ENCODE assay signal across 1 cellular context in the genomic region with DNA sequence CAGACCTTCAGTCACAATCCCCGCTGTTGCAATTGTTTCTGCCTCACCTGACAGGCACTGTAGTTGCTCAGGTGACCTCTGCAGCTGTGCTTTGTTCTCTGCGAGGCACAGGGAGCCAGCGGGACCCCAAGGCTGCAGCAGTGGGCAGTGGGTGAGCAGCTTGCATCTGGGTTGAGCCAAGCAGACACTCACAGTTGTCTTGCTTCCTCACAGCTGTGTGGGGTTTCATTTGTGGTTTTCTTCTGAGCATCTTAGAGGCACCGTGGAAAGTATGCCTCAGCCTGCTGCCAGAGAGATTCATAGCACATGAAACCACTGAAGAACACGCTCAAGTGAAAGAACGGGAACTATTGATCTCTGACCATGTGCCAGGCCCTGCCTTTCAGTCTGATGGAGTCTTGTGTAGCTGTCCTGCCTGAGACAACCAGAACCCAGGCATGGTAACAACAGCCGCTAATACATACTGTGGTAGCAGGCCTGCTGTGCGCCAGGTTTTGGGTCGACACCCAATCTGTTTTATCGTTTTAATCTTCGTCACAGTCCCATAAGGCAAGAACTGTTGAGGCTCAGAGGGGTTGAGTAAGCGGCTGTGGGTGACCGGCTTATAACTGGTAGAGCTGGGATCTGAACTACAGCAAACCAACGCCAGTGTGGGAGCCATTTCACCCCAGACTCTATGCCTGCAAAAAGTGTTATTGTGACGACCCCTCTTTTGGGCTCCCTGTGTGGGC.
A peak's percentile ranks its signal among the peaks of the same experiment; 100 is the strongest.
TF ChIP-seq lines count a peak whose summit lies in the region.

No MANE protein-coding gene starts in this region.

TF ChIP-seq in GM12878, 131 proteins besides CTCF, POLR2A, EP300 and RAD21 (continued from another document):
- TF ChIP-seq SUPT20H (IDR thresholded peaks at IDR 0.05; ENCODE audit: borderline replicate concordance, control insufficient read depth, low read depth, low read length) (no peak), MTA3 (IDR thresholded peaks at IDR 0.05; ENCODE audit: borderline replicate concordance, low read length) (peak; percentile 60; the same call in 1 of the 2 replicates), TCF12 (IDR thresholded peaks at IDR 0.05; ENCODE audit: low read depth, low read length) (peak; percentile 79; the same call in 1 of the 2 replicates), PAX5 (IDR thresholded peaks at IDR 0.05; ENCODE audit: borderline replicate concordance, low read depth, low read length) (0 out of 2 replicates have a peak, but pooled peaks have one; percentile 24), RB1 (IDR thresholded peaks at IDR 0.05; ENCODE audit: borderline replicate concordance) (no peak), CHD2 (IDR thresholded peaks at IDR 0.05; ENCODE audit: borderline replicate concordance, low read depth, low read length) (no peak), CBX5 (IDR thresholded peaks at IDR 0.05; ENCODE audit: low read depth) (0 out of 2 replicates have a peak, but pooled peaks have one; percentile 47), CBFB (IDR thresholded peaks at IDR 0.05; ENCODE audit: low read depth) (0 out of 2 replicates have a peak, but pooled peaks have one; percentile 48), CREM (IDR thresholded peaks at IDR 0.05; ENCODE audit: low read depth) (peak; percentile 4; the same call in 1 of the 2 replicates)
